ENCODE assay signal across 8 cellular contexts in the genomic region with DNA sequence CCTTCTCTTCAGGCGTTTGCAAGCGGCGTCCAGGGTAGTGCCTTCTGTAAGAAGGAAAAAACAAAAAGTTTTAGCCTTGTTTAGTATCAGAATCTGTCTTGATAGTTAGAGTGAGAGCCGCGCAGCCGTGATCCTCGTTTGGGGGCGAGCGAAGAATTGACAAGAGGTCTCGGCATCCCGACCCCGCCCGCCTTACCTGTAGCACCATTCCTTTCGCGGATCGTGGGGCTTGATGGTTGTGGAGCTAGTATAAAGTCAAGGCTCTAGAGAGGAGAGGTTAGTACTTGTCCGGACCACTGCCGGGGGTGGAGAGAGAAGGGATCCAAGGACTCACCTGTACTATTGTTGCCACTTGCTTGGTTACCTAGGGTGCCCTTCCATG. TPM values are rescaled to one million over a fixed set of nuclear protein-coding genes. Genes with fewer than 3 reads are reported as not detected.
DNase-seq lines count a peak whose midpoint lies in the region; ATAC-seq lines count a peak whose summit lies in the region.

No MANE protein-coding gene starts in this region.

- ATAC-seq in left ventricle myocardium superior (no peak), sciatic nerve (peak; percentile 1), HG03521 (IDR thresholded peaks at IDR 0.05; ENCODE audit: unreplicated experiment) (no peak)

- intact Hi-C loops in left ventricle myocardium superior (cut with micrococcal nuclease) (no loop called here), sciatic nerve (cut with DNase I) (no loop called here)

- H3K27me3 ChIP-seq in H7 (ENCODE audit: control insufficient read depth, insufficient read depth, low read length), result no peaks in the 10 kb centered on the region

- H3K36me3 ChIP-seq in H7 (replicated peaks; ENCODE audit: control insufficient read depth, insufficient read depth, low read length), result no peaks in the 10 kb centered on the region

- peak overlapping the region; percentile 85 for H3K4me3 ChIP-seq in H7 (ENCODE audit: insufficient read depth, low read depth, low read length)

- peak; percentile 15 for DNase-seq in COR-L47 (lab: John Stamatoyannopoulos, UW)
- DNase-seq in H7, result peak; percentile 3
- DNase-seq in NCI-H345 (lab: John Stamatoyannopoulos, UW), result peak; percentile 34
- peak; percentile 29 for DNase-seq in activated naive CD4-positive, alpha-beta T cell treated with Interleukin-2 at 50 U/mL for 16 hours
- DNase-seq in left ventricle myocardium superior, result peak; percentile 29
- DNase-seq in sciatic nerve (ENCODE audit: low spot score), result peak; percentile 72
- no peak for DNase-seq in NCI-H2196 treated with DMSO at 0.1 percent for 48 hours (lab: John Stamatoyannopoulos, UW; ENCODE audit: unreplicated experiment)

RNA-seq across cellular contexts. Expression of gene TMTC3, which starts 0.5 kb away (rescaled TPM):
- 34.7 and 35.4 TPM in 2 replicates for total RNA-seq in H7 (2014; rRNA removed; shearing (Covaris generic))
- total RNA-seq in left ventricle myocardium superior (8.6 TPM), sciatic nerve (26.1 TPM)

RNA-seq across cellular contexts. Expression of gene CEP290, which starts 0.7 kb away (rescaled TPM):
- total RNA-seq in H7 (2014; rRNA removed; shearing (Covaris generic)), result 2.9 and 5.8 TPM in 2 replicates
- total RNA-seq in left ventricle myocardium superior (8.5 TPM), sciatic nerve (37.4 TPM)
